20 cellular contexts compared by ENCODE assay signal in the genomic region with DNA sequence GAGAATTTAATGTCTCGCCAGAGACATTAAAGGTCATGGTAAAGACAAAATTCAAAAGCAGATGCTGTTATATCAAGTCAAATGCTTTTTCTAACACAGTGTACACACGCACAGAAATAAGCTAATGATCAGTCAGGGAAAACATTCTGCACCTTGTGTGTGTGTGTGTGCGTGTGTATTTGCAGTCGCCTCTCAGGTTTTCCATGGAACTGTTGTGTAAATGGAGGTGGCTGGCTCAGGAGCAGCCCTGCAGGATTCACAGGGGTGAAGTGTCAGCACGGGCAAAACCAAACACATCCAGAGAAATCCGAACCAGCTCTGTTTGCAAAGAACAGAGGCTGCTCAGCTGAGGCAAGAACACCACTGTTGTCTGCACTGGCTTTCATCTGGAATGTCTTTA.
"Had no signal": no experiment of that assay in that cellular context is flagged by ENCODE, and none has a peak within 500 bp of the region (broad histone marks: within the 10 kb centered on the region; RNA-seq: fewer than 3 reads in every experiment).

No MANE protein-coding gene starts in this region.

- H3K9me3 ChIP-seq: heart left ventricle, left ventricle myocardium inferior, prostate gland, right atrium auricular region had no signal

- H3K36me3 ChIP-seq: cardiac muscle cell, esophagus muscularis mucosa, gastroesophageal sphincter, heart left ventricle, left ventricle myocardium inferior, prostate gland, right atrium auricular region, tibial nerve had no signal

- H3K27me3 Mint-ChIP-seq: activated CD4-positive, alpha-beta memory T cell treated with anti-CD3 and anti-CD28 coated beads, Interleukin-2, amount 10 ng/mL, durations not matched to agents 7 days and 5 days; activated CD4-positive, alpha-beta T cell treated with anti-CD3 and anti-CD28 coated beads for 36 hours; activated CD8-positive, alpha-beta memory T cell treated with anti-CD3 and anti-CD28 coated beads, Interleukin-2, amount 10 ng/mL, durations not matched to agents 7 days and 5 days; activated naive CD8-positive, alpha-beta T cell had no signal

- H3K4me1 Mint-ChIP-seq: naive B cell had no signal

- DNase-seq: activated CD4-positive, alpha-beta memory T cell treated with anti-CD3 and anti-CD28 coated beads, Interleukin-2, amount 10 ng/mL, durations not matched to agents 7 days and 5 days; activated CD4-positive, alpha-beta T cell treated with anti-CD3 and anti-CD28 coated beads for 36 hours; activated CD8-positive, alpha-beta memory T cell treated with anti-CD3 and anti-CD28 coated beads, Interleukin-2, amount 10 ng/mL, durations not matched to agents 7 days and 5 days; effector CD8-positive, alpha-beta T cell; heart left ventricle; kidney glomerular epithelial cell; left ventricle myocardium inferior; mammary epithelial cell; naive B cell; stimulated activated CD4-positive, alpha-beta T cell treated with anti-CD3 and anti-CD28 coated beads, Interleukin-2, amount 100 ng/mL, for 24 hours; stimulated activated naive CD8-positive, alpha-beta T cell treated with anti-CD3 and anti-CD28 coated beads, Interleukin-15, Interleukin-2, amounts not matched to agents 100 U/mL and 50 U/mL, for 24 hours had no signal

- H3K4me3 ChIP-seq: cardiac muscle cell, esophagus muscularis mucosa, gastroesophageal sphincter, heart left ventricle, left ventricle myocardium inferior, prostate gland, right atrium auricular region, tibial nerve had no signal

- H3K27ac Mint-ChIP-seq: activated CD4-positive, alpha-beta T cell treated with anti-CD3 and anti-CD28 coated beads for 36 hours; activated naive CD8-positive, alpha-beta T cell; dendritic cell treated with granulocyte-macrophage colony-stimulating factor and Interleukin-4, amounts not matched to agents 40 ng/mL and 50 ng/mL, for 4 days had no signal

- H3K27me3 ChIP-seq: cardiac muscle cell, esophagus muscularis mucosa, gastroesophageal sphincter, heart left ventricle, right atrium auricular region, tibial nerve had no signal

- H3K36me3 Mint-ChIP-seq: activated naive CD8-positive, alpha-beta T cell had no signal

- H3K9me3 Mint-ChIP-seq: activated CD4-positive, alpha-beta memory T cell treated with anti-CD3 and anti-CD28 coated beads, Interleukin-2, amount 10 ng/mL, durations not matched to agents 7 days and 5 days; dendritic cell treated with granulocyte-macrophage colony-stimulating factor and Interleukin-4, amounts not matched to agents 40 ng/mL and 50 ng/mL, for 4 days had no signal

- H3K27ac ChIP-seq: cardiac muscle cell, esophagus muscularis mucosa, gastroesophageal sphincter, heart left ventricle, left ventricle myocardium inferior, prostate gland, right atrium auricular region, tibial nerve had no signal

- H3K4me1 ChIP-seq: prostate gland had no signal

- ATAC-seq: activated CD4-positive, alpha-beta T cell treated with anti-CD3 and anti-CD28 coated beads for 36 hours; activated CD8-positive, alpha-beta memory T cell treated with anti-CD3 and anti-CD28 coated beads, Interleukin-2, amount 10 ng/mL, durations not matched to agents 7 days and 5 days; gastroesophageal sphincter; heart left ventricle; stimulated activated naive CD8-positive, alpha-beta T cell treated with anti-CD3 and anti-CD28 coated beads, Interleukin-15, Interleukin-2, amounts not matched to agents 100 U/mL and 50 U/mL, for 24 hours had no signal

- H3K4me3 Mint-ChIP-seq: activated CD4-positive, alpha-beta memory T cell treated with anti-CD3 and anti-CD28 coated beads, Interleukin-2, amount 10 ng/mL, durations not matched to agents 7 days and 5 days; activated CD4-positive, alpha-beta T cell treated with anti-CD3 and anti-CD28 coated beads for 36 hours; activated CD8-positive, alpha-beta memory T cell treated with anti-CD3 and anti-CD28 coated beads, Interleukin-2, amount 10 ng/mL, durations not matched to agents 7 days and 5 days; activated naive CD8-positive, alpha-beta T cell; dendritic cell treated with granulocyte-macrophage colony-stimulating factor and Interleukin-4, amounts not matched to agents 40 ng/mL and 50 ng/mL, for 4 days; naive B cell; neural crest cell had no signal
